ENCODE assay signal across 22 cellular contexts in genomic region chr3:133408961-133409360, GRCh38. TPM values are rescaled to one million over a fixed set of nuclear protein-coding genes. Genes with fewer than 3 reads are reported as not detected.
A peak's percentile ranks its signal among the peaks of the same experiment; 100 is the strongest.
DNase-seq lines count a peak whose midpoint lies in the region; ATAC-seq, FAIRE-seq and TF ChIP-seq lines count a peak whose summit lies in the region.
"Had no signal": no experiment of that assay in that cellular context is flagged by ENCODE, and none has a peak within 500 bp of the region (broad histone marks: within the 10 kb centered on the region; RNA-seq: fewer than 3 reads in every experiment).

No MANE protein-coding gene starts in this region.

- TF ChIP-seq POLR2A in sigmoid colon (IDR thresholded peaks at IDR 0.05): no peak

- peaks cover 38% of the 10 kb centered on the region for H3K4me1 Mint-ChIP-seq in astrocyte (ENCODE audit: low read depth, unreplicated experiment)
- H3K4me1 Mint-ChIP-seq: activated naive CD4-positive, alpha-beta T cell treated with anti-CD3 and anti-CD28 coated beads, Interleukin-2, amount 10 ng/mL, durations not matched to agents 7 days and 5 days had no signal

- peak overlapping the region; percentile 37 for H3K4me2 ChIP-seq in astrocyte (ENCODE audit: low read length)

- peaks cover 3% of the 10 kb centered on the region for H3K27me3 Mint-ChIP-seq in astrocyte (ENCODE audit: low read depth, unreplicated experiment)

- H3K36me3 ChIP-seq in astrocyte (ENCODE audit: insufficient read depth, low read length) (no peaks in the 10 kb centered on the region), sigmoid colon (no peaks in the 10 kb centered on the region)
- H3K36me3 ChIP-seq: vagina had no signal

- DNase-seq in AG09309 (ENCODE audit: low read depth): peak; percentile 45
- peak; percentile 39 for DNase-seq in HTR-8/SVneo (ENCODE audit: insufficient read length, low spot score)
- DNase-seq in astrocyte (ENCODE audit: low read depth): peak; percentile 63
- peak; percentile 30 for DNase-seq in iris pigment epithelial cell (ENCODE audit: low read depth)
- DNase-seq in GM20000 (ENCODE audit: low spot score): no peak
- no peak for DNase-seq in DMS153 (lab: John Stamatoyannopoulos, UW)
- no peak for DNase-seq in sigmoid colon
- DNase-seq: activated CD4-positive, alpha-beta T cell treated with anti-CD3 and anti-CD28 coated beads for 4 hours; activated naive CD4-positive, alpha-beta T cell treated with anti-CD3 and anti-CD28 coated beads, Interleukin-2, amount 10 ng/mL, durations not matched to agents 7 days and 5 days; Caco-2; effector CD8-positive, alpha-beta T cell; GF-D8; left ventricle myocardium superior; naive thymus-derived CD8-positive, alpha-beta T cell; NCI-H1930; SHP77 treated with DMSO at 0.1 percent for 48 hours had no signal

- H3K9me3 Mint-ChIP-seq in astrocyte (ENCODE audit: unreplicated experiment): no peaks in the 10 kb centered on the region
- H3K9me3 Mint-ChIP-seq: activated naive CD4-positive, alpha-beta T cell treated with anti-CD3 and anti-CD28 coated beads, Interleukin-2, amount 10 ng/mL, durations not matched to agents 7 days and 5 days; naive thymus-derived CD8-positive, alpha-beta T cell had no signal

- no peaks in the 10 kb centered on the region for H3K79me2 ChIP-seq in astrocyte (ENCODE audit: insufficient read depth, low read length)

- intact Hi-C loops in sigmoid colon (cut with DNase I): no loop called here

- no peak overlapping the region for H3K9ac ChIP-seq in astrocyte (ENCODE audit: low read length)

- H3K4me3 ChIP-seq in AG09309 (ENCODE audit: control insufficient read depth, low read depth, low read length) (no peak overlapping the region), astrocyte (ENCODE audit: insufficient read depth, low read depth, low read length) (no peak overlapping the region), sigmoid colon (no peak overlapping the region)
- H3K4me3 ChIP-seq: vagina had no signal

- no peak for TF ChIP-seq EP300 in sigmoid colon (IDR thresholded peaks at IDR 0.05)

- no peaks in the 10 kb centered on the region for H3K27me3 ChIP-seq in astrocyte (ENCODE audit: insufficient read depth, low read length)
- H3K27me3 ChIP-seq in sigmoid colon: no peaks in the 10 kb centered on the region
- H3K27me3 ChIP-seq: vagina had no signal

- H3K4me3 Mint-ChIP-seq in astrocyte (ENCODE audit: unreplicated experiment): no peak overlapping the region
- H3K4me3 Mint-ChIP-seq: activated naive CD4-positive, alpha-beta T cell treated with anti-CD3 and anti-CD28 coated beads, Interleukin-2, amount 10 ng/mL, durations not matched to agents 7 days and 5 days; naive thymus-derived CD8-positive, alpha-beta T cell had no signal

- no peak for ATAC-seq in GM18520 (IDR thresholded peaks at IDR 0.05; ENCODE audit: unreplicated experiment)
- ATAC-seq: left ventricle myocardium superior; naive thymus-derived CD8-positive, alpha-beta T cell had no signal

- no peaks in the 10 kb centered on the region for H4K20me1 ChIP-seq in astrocyte (ENCODE audit: insufficient read depth, low read length)

- no peak for TF ChIP-seq CTCF in AG09309 (IDR thresholded peaks at IDR 0.05; ENCODE audit: control insufficient read depth, insufficient read depth, low read depth, low read length, missing control alignments)
- no peak for TF ChIP-seq CTCF in astrocyte (IDR thresholded peaks at IDR 0.05; ENCODE audit: insufficient read depth, low read depth, low read length)
- TF ChIP-seq CTCF in GM20000 (IDR thresholded peaks at IDR 0.05; ENCODE audit: extremely low read depth, missing control alignments): no peak
- no peak for TF ChIP-seq CTCF in sigmoid colon (IDR thresholded peaks at IDR 0.05)

- H3K9me3 ChIP-seq in astrocyte (ENCODE audit: insufficient read depth, low read depth, low read length) (no peaks in the 10 kb centered on the region), sigmoid colon (no peaks in the 10 kb centered on the region)
- H3K9me3 ChIP-seq: Caco-2, vagina had no signal

- no peak overlapping the region for H3K27ac ChIP-seq in astrocyte (ENCODE audit: low read depth, low read length)
- H3K27ac ChIP-seq in sigmoid colon: no peak overlapping the region
- H3K27ac ChIP-seq: vagina had no signal

- 54 to 76% methylated on average over 2 of the region's 2 CpGs for WGBS in sigmoid colon, 2 donors

- peak overlapping the region; percentile 27 for H3K27ac Mint-ChIP-seq in astrocyte (ENCODE audit: unreplicated experiment)
- H3K27ac Mint-ChIP-seq: activated naive CD4-positive, alpha-beta T cell treated with anti-CD3 and anti-CD28 coated beads, Interleukin-2, amount 10 ng/mL, durations not matched to agents 7 days and 5 days; naive thymus-derived CD8-positive, alpha-beta T cell had no signal

- no peak overlapping the region for H2AFZ ChIP-seq in astrocyte (ENCODE audit: low read depth, low read length)

- no peaks in the 10 kb centered on the region for H3K36me3 Mint-ChIP-seq in astrocyte (ENCODE audit: low read depth, unreplicated experiment)
- H3K36me3 Mint-ChIP-seq: activated naive CD4-positive, alpha-beta T cell treated with anti-CD3 and anti-CD28 coated beads, Interleukin-2, amount 10 ng/mL, durations not matched to agents 7 days and 5 days had no signal

- H3K4me1 ChIP-seq in astrocyte (ENCODE audit: insufficient read depth, low read length) (no peaks in the 10 kb centered on the region), sigmoid colon (peaks cover 0 to 17% (median 7%) of the 10 kb centered on the region in 4 donors)
- H3K4me1 ChIP-seq: Caco-2 had no signal

- no peak for FAIRE-seq in HTR-8/SVneo (lab: Jason Lieb, UNC)
- FAIRE-seq in astrocyte (lab: Jason Lieb, UNC): peak; percentile 83

RNA-seq across cellular contexts. Expression of gene BFSP2, which starts 9.1 kb away (rescaled TPM):
- total RNA-seq in astrocyte (not detected in 2 replicates), sigmoid colon (not detected)
- polyA plus RNA-seq in sigmoid colon: 1 to 10 TPM in 1 of 3 donors, not detected in 2; 2.5 TPM
- total RNA-seq: Caco-2; cardiac septum; fibroblast of villous mesenchyme; left ventricle myocardium superior; naive thymus-derived CD8-positive, alpha-beta T cell; NCI-H460; pulmonary artery endothelial cell; vagina had no signal
- polyA plus RNA-seq: naive thymus-derived CD8-positive, alpha-beta T cell had no signal

Comparison
In these comparisons a context has a peak if more than half of its experiments do, and no peak if none do; other contexts are left out.
1. DNase-seq: peak in AG09309 (single experiment), HTR-8/SVneo (single experiment), astrocyte (single experiment) and iris pigment epithelial cell (single experiment); none in GM20000 (single experiment), DMS153 (single experiment) and sigmoid colon (single experiment).